ENCODE assay signal across 15 cellular contexts in the genomic region with DNA sequence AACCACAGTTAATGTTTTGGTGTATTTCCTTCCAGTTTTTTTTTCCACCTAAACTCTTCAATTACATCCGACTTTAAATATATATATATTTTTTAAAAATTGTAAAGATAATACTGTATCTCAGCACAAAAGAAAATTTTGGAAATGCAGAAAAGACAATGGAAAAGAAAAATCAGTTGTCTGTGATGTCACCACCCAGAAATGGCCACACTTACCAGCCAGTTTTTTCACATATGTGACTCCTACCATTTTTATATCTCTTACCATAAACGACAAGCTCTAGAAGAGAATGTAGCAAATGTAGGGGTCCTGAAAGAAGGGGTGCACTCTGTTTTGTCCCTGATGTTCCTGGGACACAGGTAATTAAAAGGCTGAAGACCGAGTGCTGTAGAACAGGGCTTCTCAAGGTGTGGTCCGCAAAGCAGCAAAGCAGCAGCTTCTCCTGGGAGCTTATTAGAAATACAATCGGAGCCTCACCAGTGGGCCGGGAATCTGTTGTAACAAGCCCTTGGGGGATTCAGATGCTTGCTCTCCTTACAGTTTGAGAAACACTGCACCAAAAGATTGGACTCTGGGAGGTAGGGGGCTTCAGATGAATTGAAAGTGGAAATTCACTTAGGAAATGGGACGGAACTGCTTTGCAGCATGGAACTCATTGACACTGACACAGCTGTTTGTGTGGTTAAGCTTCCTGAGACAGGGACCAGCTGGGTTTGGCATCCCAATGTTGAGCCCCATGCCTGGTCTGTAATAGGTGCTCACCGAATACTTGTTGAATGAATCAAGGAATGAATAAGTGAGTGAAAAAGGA. TPM values are rescaled to one million over a fixed set of nuclear protein-coding genes. Genes with fewer than 3 reads are reported as not detected.
DNase-seq lines count a peak whose midpoint lies in the region; ATAC-seq and TF ChIP-seq lines count a peak whose summit lies in the region.
"Had no signal": no experiment of that assay in that cellular context is flagged by ENCODE, and none has a peak within 500 bp of the region (broad histone marks: within the 10 kb centered on the region; RNA-seq: fewer than 3 reads in every experiment).

No MANE protein-coding gene starts in this region.

- H3K9me3 Mint-ChIP-seq in progenitor cell of endocrine pancreas (ENCODE audit: low read depth): no peaks in the 10 kb centered on the region

- peak overlapping the region in 7 of 11 experiments; percentile 39 to 61 (median 53); a peak in 13 of 22 replicates for H3K9ac ChIP-seq in BLaER1 treated with 17β-estradiol and CSF1 and Interleukin-3, amounts not matched to agents 10 nM and 100 nM
- no peak overlapping the region for H3K9ac ChIP-seq in HUES48 (ENCODE audit: low read depth, low read length)

- no peaks in the 10 kb centered on the region for H3K36me3 Mint-ChIP-seq in progenitor cell of endocrine pancreas (ENCODE audit: insufficient read depth)

- H3K27me3 Mint-ChIP-seq in progenitor cell of endocrine pancreas: peaks cover 20% of the 10 kb centered on the region

- no peaks in the 10 kb centered on the region for H3K9me3 ChIP-seq in BLaER1 treated with 17β-estradiol and CSF1 and Interleukin-3, amounts not matched to agents 10 nM and 100 nM (replicated peaks in 1 of 11)
- H3K9me3 ChIP-seq in HUES48 (ENCODE audit: control insufficient read depth, insufficient read depth, low read length): no peaks in the 10 kb centered on the region
- H3K9me3 ChIP-seq: gastroesophageal sphincter, prostate gland had no signal

- H3K36me3 ChIP-seq in BLaER1 treated with 17β-estradiol and CSF1 and Interleukin-3, amounts not matched to agents 10 nM and 100 nM: no peaks in the 10 kb centered on the region
- H3K36me3 ChIP-seq in HUES48 (ENCODE audit: control insufficient read depth, insufficient read depth, low read length): peaks cover 12% of the 10 kb centered on the region; the same call in 1 of the 2 replicates
- H3K36me3 ChIP-seq: gastroesophageal sphincter, prostate gland had no signal

- TF ChIP-seq CTCF in cardiac fibroblast (IDR thresholded peaks at IDR 0.05; ENCODE audit: low read depth, low read length): no peak
- no peak for TF ChIP-seq CTCF in progenitor cell of endocrine pancreas (IDR thresholded peaks at IDR 0.05; ENCODE audit: unreplicated experiment)

- H3K27ac ChIP-seq in BLaER1 treated with 17β-estradiol and CSF1 and Interleukin-3, amounts not matched to agents 10 nM and 100 nM: peak overlapping the region in 9 of 11 experiments; percentile 11 to 76 (median 69); a peak in 16 of 22 replicates
- H3K27ac ChIP-seq in HUES48 (ENCODE audit: low read depth, low read length): peak overlapping the region; percentile 43
- H3K27ac ChIP-seq: gastroesophageal sphincter, prostate gland had no signal

- no peak overlapping the region for H3K4me3 Mint-ChIP-seq in progenitor cell of endocrine pancreas (ENCODE audit: low read depth)

- peaks cover 0 to 55% (median 0%) of the 10 kb centered on the region in 11 experiments; a peak in 4 of 22 replicates for H3K27me3 ChIP-seq in BLaER1 treated with 17β-estradiol and CSF1 and Interleukin-3, amounts not matched to agents 10 nM and 100 nM
- no peaks in the 10 kb centered on the region for H3K27me3 ChIP-seq in HUES48 (ENCODE audit: control insufficient read depth, insufficient read depth, low read length)

- peak overlapping the region; percentile 64 to 93 (median 82) for H3K4me2 ChIP-seq in BLaER1 treated with 17β-estradiol and CSF1 and Interleukin-3, amounts not matched to agents 10 nM and 100 nM

- H3K4me3 ChIP-seq in BLaER1 treated with 17β-estradiol and CSF1 and Interleukin-3, amounts not matched to agents 10 nM and 100 nM: peak overlapping the region in 2 of 10 experiments; percentile 4 to 15; a peak in 2 of 20 replicates
- H3K4me3 ChIP-seq in HUES48 (ENCODE audit: low read depth, low read length) (no peak overlapping the region), cardiac fibroblast (replicated peaks in 1 of 2; ENCODE audit: low read depth in 2 of 2, low read length in 2 of 2) (peak overlapping the region in 1 of 2 donors; percentile 4)
- H3K4me3 ChIP-seq: gastroesophageal sphincter, prostate gland had no signal

- H4K20me1 ChIP-seq in BLaER1 treated with 17β-estradiol and CSF1 and Interleukin-3, amounts not matched to agents 10 nM and 100 nM: peaks cover 0 to 4% (median 0%) of the 10 kb centered on the region in 11 experiments; a peak in 2 of 22 replicates

- H3K4me1 Mint-ChIP-seq in progenitor cell of endocrine pancreas (ENCODE audit: low read depth): no peaks in the 10 kb centered on the region

- ATAC-seq in HG02852 (IDR thresholded peaks at IDR 0.05; ENCODE audit: unreplicated experiment) (no peak), GM18873 (IDR thresholded peaks at IDR 0.05; ENCODE audit: low FRiP score, unreplicated experiment) (no peak)
- ATAC-seq: gastroesophageal sphincter had no signal

- no peak overlapping the region for H3K27ac Mint-ChIP-seq in progenitor cell of endocrine pancreas

- DNase-seq in cardiac fibroblast (ENCODE audit: low read depth in 2 of 2) (peak; percentile 55 to 93), kidney tubule cell (ENCODE audit: low spot score) (peak; percentile 48), progenitor cell of endocrine pancreas (ENCODE audit: low spot score, unreplicated experiment) (no peak)
- no peak for DNase-seq in activated naive CD4-positive, alpha-beta T cell (lab: John Stamatoyannopoulos, UW)
- DNase-seq: activated CD4-positive, alpha-beta T cell treated with anti-CD3 and anti-CD28 coated beads, Interleukin-2, amount 50 U/mL, for 48 hours; cerebellar nuclear complex; NCI-H146; NCI-H774 had no signal

- peaks cover 22 to 44% (median 35%) of the 10 kb centered on the region in 10 experiments for H3K4me1 ChIP-seq in BLaER1 treated with 17β-estradiol and CSF1 and Interleukin-3, amounts not matched to agents 10 nM and 100 nM
- peaks cover 15% of the 10 kb centered on the region; the same call in 1 of the 2 replicates for H3K4me1 ChIP-seq in HUES48 (ENCODE audit: control insufficient read depth, insufficient read depth, low read length)
- H3K4me1 ChIP-seq: gastroesophageal sphincter, prostate gland had no signal

RNA-seq across cellular contexts. Expression of a gene that starts 44.1 kb away (rescaled TPM):
- total RNA-seq in progenitor cell of endocrine pancreas: 18.8 and 19.8 TPM in 2 replicates
- total RNA-seq: HT-29 had no signal

Comparison
In these comparisons a context has a peak if more than half of its experiments do, and no peak if none do; other contexts are left out.
1. DNase-seq: peak in cardiac fibroblast (2 of 2) and kidney tubule cell (single experiment); none in progenitor cell of endocrine pancreas (single experiment) and activated naive CD4-positive, alpha-beta T cell (0 of 4).